8 cellular contexts compared by ENCODE assay signal in genomic region chr2:216636570-216637450, GRCh38. TPM values are rescaled to one million over a fixed set of nuclear protein-coding genes. Genes with fewer than 3 reads are reported as not detected.
DNase-seq lines count a peak whose midpoint lies in the region; ATAC-seq and TF ChIP-seq lines count a peak whose summit lies in the region.

No MANE protein-coding gene starts in this region.

- H3K4me2 ChIP-seq in osteoblast (ENCODE audit: insufficient read depth, low read length): peak overlapping the region; percentile 82

- no peak for ATAC-seq in GM21390 (IDR thresholded peaks at IDR 0.05; ENCODE audit: unreplicated experiment)
- ATAC-seq in activated CD4-positive, CD25-positive, alpha-beta regulatory T cell treated with anti-CD3 and anti-CD28 coated beads, Interleukin-2, amount 50 U/mL, for 24 hours: no peak

- in situ Hi-C loops in GM13977 (cut with MboI; ENCODE audit: low pct_unique_long_range_greater_than_20kb, low sequenced_read_pairs, unreplicated experiment): no loop called here

- H3K4me3 ChIP-seq in osteoblast (ENCODE audit: insufficient read depth, low read length): peak overlapping the region; percentile 87

- TF ChIP-seq CTCF in osteoblast (IDR thresholded peaks at IDR 0.05; ENCODE audit: extremely low read depth, low read depth, low read length) (no peak), GM13977 (IDR thresholded peaks at IDR 0.05; ENCODE audit: extremely low read depth, insufficient read depth, missing control alignments) (no peak)

- peaks cover 23% of the 10 kb centered on the region for H3K27me3 ChIP-seq in osteoblast (ENCODE audit: insufficient read depth, low read length)

- DNase-seq in GM03348 (ENCODE audit: low spot score) (peak; percentile 37), NCI-H82 treated with DMSO at 0.1 percent for 48 hours (lab: John Stamatoyannopoulos, UW; ENCODE audit: unreplicated experiment) (peak; percentile 61), epithelial cell of prostate (ENCODE audit: low read depth, low spot score) (no peak), osteoblast (ENCODE audit: insufficient read length, low spot score, missing footprints) (peak; percentile 94), hepatic stellate cell (ENCODE audit: low spot score) (no peak), GM13977 (ENCODE audit: low spot score) (no peak)

- H3K9me3 ChIP-seq in osteoblast (ENCODE audit: low read depth, low read length): no peaks in the 10 kb centered on the region

- no peak overlapping the region for H2AFZ ChIP-seq in osteoblast (ENCODE audit: low read length)

- H3K27ac ChIP-seq in epithelial cell of prostate (peak overlapping the region; percentile 12), osteoblast (ENCODE audit: low read depth, low read length) (no peak overlapping the region)

- H3K4me1 ChIP-seq in osteoblast (ENCODE audit: insufficient read depth, low read length): peaks cover 22% of the 10 kb centered on the region

- H3K79me2 ChIP-seq in osteoblast (ENCODE audit: insufficient read depth, low read length): peaks cover 50% of the 10 kb centered on the region

- H4K20me1 ChIP-seq in osteoblast (ENCODE audit: insufficient read depth, low read length): peaks cover 17% of the 10 kb centered on the region

- peaks cover 7% of the 10 kb centered on the region for H3K36me3 ChIP-seq in osteoblast (ENCODE audit: insufficient read depth, low read length)

RNA-seq across cellular contexts. Expression of gene IGFBP2, which starts 3.6 kb away (rescaled TPM):
- total RNA-seq in osteoblast: 6.5 and 11.2 TPM in 2 replicates

RNA-seq across cellular contexts. Expression of gene IGFBP5, which starts 58.5 kb away (rescaled TPM):
- total RNA-seq in osteoblast: 12.3 and 29.5 TPM in 2 replicates

Comparison
In these comparisons a context has a peak if more than half of its experiments do, and no peak if none do; other contexts are left out.
1. DNase-seq: peak in GM03348 (single experiment), NCI-H82 treated with DMSO at 0.1 percent for 48 hours (single experiment) and osteoblast (single experiment); none in epithelial cell of prostate (single experiment), hepatic stellate cell (single experiment) and GM13977 (single experiment).